Comparison of ENCODE assay signal across 24 cellular contexts in the genomic region with DNA sequence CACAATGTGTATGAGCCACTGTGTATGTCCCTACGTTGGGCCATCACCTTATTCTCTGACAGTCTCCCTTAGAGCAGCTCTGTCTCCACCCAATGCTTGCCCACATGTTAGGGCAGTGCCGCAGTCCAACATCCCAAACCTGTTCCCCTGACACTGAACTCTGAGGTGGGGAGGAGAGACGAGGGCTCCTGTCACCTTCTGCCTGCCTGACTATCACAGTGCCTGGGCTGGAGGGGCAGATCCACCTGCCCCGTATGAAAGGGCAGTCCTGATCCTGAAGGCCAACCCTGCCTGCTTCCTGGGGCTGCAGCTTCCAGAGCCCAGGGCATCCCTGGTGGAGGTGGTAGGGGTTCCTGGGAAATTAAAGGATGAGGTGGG. TPM values are rescaled to one million over a fixed set of nuclear protein-coding genes. Genes with fewer than 3 reads are reported as not detected.
A peak's percentile ranks its signal among the peaks of the same experiment; 100 is the strongest.
DNase-seq lines count a peak whose midpoint lies in the region; ATAC-seq, FAIRE-seq and TF ChIP-seq lines count a peak whose summit lies in the region.
"Had no signal": no experiment of that assay in that cellular context is flagged by ENCODE, and none has a peak within 500 bp of the region (broad histone marks: within the 10 kb centered on the region; RNA-seq: fewer than 3 reads in every experiment).

No MANE protein-coding gene starts in this region.

- intact Hi-C loops in esophagus squamous epithelium (cut with DNase I) (no loop called here), posterior vena cava (cut with DNase I) (no loop called here)

- no peak for TF ChIP-seq POLR2A in esophagus squamous epithelium (IDR thresholded peaks at IDR 0.05)

- no peaks in the 10 kb centered on the region for H3K27me3 ChIP-seq in RWPE2 (ENCODE audit: insufficient read depth, poor library complexity, severe bottlenecking)
- H3K27me3 ChIP-seq in bronchial epithelial cell (ENCODE audit: control insufficient read depth, insufficient read depth, low read length): no peaks in the 10 kb centered on the region
- H3K27me3 ChIP-seq in esophagus squamous epithelium: no peaks in the 10 kb centered on the region
- H3K27me3 ChIP-seq: BLaER1 treated with 17β-estradiol and CSF1 and Interleukin-3, amounts not matched to agents 10 nM and 100 nM; SJCRH30 had no signal

- no peak for DNase-seq in RWPE2 (ENCODE audit: low spot score)
- DNase-seq in bronchial epithelial cell (ENCODE audit: low read depth): no peak
- no peak for DNase-seq in esophagus squamous epithelium (lab: John Stamatoyannopoulos, UW)
- peak; percentile 31 for DNase-seq in posterior vena cava (ENCODE audit: low spot score)
- DNase-seq in GF-D8 (lab: John Stamatoyannopoulos, UW): no peak
- no peak for DNase-seq in activated effector memory CD4-positive, alpha-beta T cell treated with anti-CD3 and anti-CD28 coated beads, Interleukin-2, amount 50 U/mL, for 16 hours
- no peak for DNase-seq in NCI-H2081 (lab: John Stamatoyannopoulos, UW)
- DNase-seq: CD4-positive, alpha-beta memory T cell; DND-41; H9; HFFc6; KG1; NCI-H1092 treated with DMSO at 0.1 percent for 48 hours; NCI-H1694; NCI-H2081 treated with DMSO at 0.1 percent for 48 hours; NCI-H2171 treated with DMSO at 0.1 percent for 48 hours; NCI-H524 treated with DMSO at 0.1 percent for 48 hours; NCI-H82; SJCRH30 had no signal

- FAIRE-seq in bronchial epithelial cell (lab: Jason Lieb, UNC): no peak
- FAIRE-seq: GM12892 had no signal

- ATAC-seq in RWPE2 (ENCODE audit: low read depth) (no peak), HG02759 (IDR thresholded peaks at IDR 0.05; ENCODE audit: unreplicated experiment) (no peak)
- ATAC-seq: Panc1 had no signal

- H3K4me1 ChIP-seq in RWPE2 (ENCODE audit: insufficient read depth, poor library complexity, severe bottlenecking) (peaks cover 29% of the 10 kb centered on the region), esophagus squamous epithelium (peaks cover 13 to 72% (median 41%) of the 10 kb centered on the region in 3 donors)
- H3K4me1 ChIP-seq: BLaER1 treated with 17β-estradiol and CSF1 and Interleukin-3, amounts not matched to agents 10 nM and 100 nM; SJCRH30 had no signal

- H3K36me3 ChIP-seq in RWPE2 (ENCODE audit: low read depth) (peaks cover 38% of the 10 kb centered on the region), bronchial epithelial cell (ENCODE audit: control insufficient read depth, insufficient read depth, low read length) (peaks cover 20% of the 10 kb centered on the region), esophagus squamous epithelium (peaks cover 0 to 73% (median 8%) of the 10 kb centered on the region in 3 donors)
- H3K36me3 ChIP-seq: SJCRH30 had no signal

- H3K27ac ChIP-seq in RWPE2 (ENCODE audit: poor library complexity, severe bottlenecking) (peak overlapping the region; percentile 88), esophagus squamous epithelium (peak overlapping the region; percentile 81 to 89 (median 87))
- H3K27ac ChIP-seq: BLaER1 treated with 17β-estradiol and CSF1 and Interleukin-3, amounts not matched to agents 10 nM and 100 nM; HL-60; SJCRH30 had no signal

- no peak for TF ChIP-seq CTCF in RWPE2 (IDR thresholded peaks at IDR 0.05; ENCODE audit: poor library complexity, severe bottlenecking)
- no peak for TF ChIP-seq CTCF in bronchial epithelial cell (IDR thresholded peaks at IDR 0.05; ENCODE audit: insufficient read depth, low read length, severe bottlenecking)
- no peak for TF ChIP-seq CTCF in esophagus squamous epithelium (IDR thresholded peaks at IDR 0.05)

- H3K4me3 ChIP-seq in RWPE2 (ENCODE audit: severe bottlenecking): no peak overlapping the region
- H3K4me3 ChIP-seq in bronchial epithelial cell (ENCODE audit: low read depth, low read length): peak overlapping the region; percentile 29
- H3K4me3 ChIP-seq in esophagus squamous epithelium: peak overlapping the region; percentile 36 to 57 (median 48)
- H3K4me3 ChIP-seq: BLaER1 treated with 17β-estradiol and CSF1 and Interleukin-3, amounts not matched to agents 10 nM and 100 nM; SJCRH30 had no signal

- 43 to 50% methylated on average over 1 to 2 of the region's 4 CpGs for WGBS in esophagus squamous epithelium, 2 donors

- no peaks in the 10 kb centered on the region for H3K9me3 ChIP-seq in RWPE2 (ENCODE audit: severe bottlenecking)
- H3K9me3 ChIP-seq in esophagus squamous epithelium: no peaks in the 10 kb centered on the region
- H3K9me3 ChIP-seq: BLaER1 treated with 17β-estradiol and CSF1 and Interleukin-3, amounts not matched to agents 10 nM and 100 nM; SJCRH30 had no signal

RNA-seq across cellular contexts. Expression of a gene that starts 2.2 kb away (rescaled TPM):
- total RNA-seq in bronchial epithelial cell (88.7 and 382 TPM in 2 replicates), esophagus squamous epithelium (1,000 to 10,000 TPM in 2 of 4 donors, 100 to 1,000 TPM in 2; 566 to 1,879 (median 1,037) TPM), posterior vena cava (1 to 10 TPM in 1 of 2 donors, under 1 TPM in 1; 0.14 to 1.7 TPM)

RNA-seq across cellular contexts. Expression of a gene that starts 10.6 kb away (rescaled TPM):
- total RNA-seq in bronchial epithelial cell (32.6 and 58.9 TPM in 2 replicates), esophagus squamous epithelium (100 to 1,000 TPM in 2 of 4 donors, 10 to 100 TPM in 2; 68.9 to 171 (median 108) TPM), posterior vena cava (10 to 100 TPM; 14.5 to 17.3 TPM)

RNA-seq across cellular contexts. Expression of a gene that starts 18.3 kb away (rescaled TPM):
- 48.7 and 91.9 TPM in 2 replicates for total RNA-seq in bronchial epithelial cell
- total RNA-seq in esophagus squamous epithelium: 10 to 100 TPM; 46.3 to 94.3 (median 56.1) TPM
- 10 to 100 TPM; 77.8 to 85.1 TPM for total RNA-seq in posterior vena cava

RNA-seq across cellular contexts. Expression of a gene that starts 28.0 kb away (rescaled TPM):
- total RNA-seq in bronchial epithelial cell (80.6 and 98.7 TPM in 2 replicates), esophagus squamous epithelium (10 to 100 TPM; 18.5 to 47.7 (median 33.1) TPM), posterior vena cava (10 to 100 TPM; 34.4 to 42.0 TPM)

RNA-seq across cellular contexts. Expression of a gene that starts 28.6 kb away (rescaled TPM):
- total RNA-seq in bronchial epithelial cell (131 and 330 TPM in 2 replicates), esophagus squamous epithelium (100 to 1,000 TPM in 3 of 4 donors, 10 to 100 TPM in 1; 93.1 to 182 (median 121) TPM), posterior vena cava (100 to 1,000 TPM; 121 to 125 TPM)

Comparison
In these comparisons a context has a peak if more than half of its experiments do, and no peak if none do; other contexts are left out.
1. RNA of a gene that starts 2.2 kb away (total RNA-seq): 566 to 1,879 TPM in esophagus squamous epithelium and 88.7 to 382 TPM in bronchial epithelial cell; 0.14 to 1.7 TPM in posterior vena cava; every median in the first group is over 10 times any median in the second.